In the genomic region with DNA sequence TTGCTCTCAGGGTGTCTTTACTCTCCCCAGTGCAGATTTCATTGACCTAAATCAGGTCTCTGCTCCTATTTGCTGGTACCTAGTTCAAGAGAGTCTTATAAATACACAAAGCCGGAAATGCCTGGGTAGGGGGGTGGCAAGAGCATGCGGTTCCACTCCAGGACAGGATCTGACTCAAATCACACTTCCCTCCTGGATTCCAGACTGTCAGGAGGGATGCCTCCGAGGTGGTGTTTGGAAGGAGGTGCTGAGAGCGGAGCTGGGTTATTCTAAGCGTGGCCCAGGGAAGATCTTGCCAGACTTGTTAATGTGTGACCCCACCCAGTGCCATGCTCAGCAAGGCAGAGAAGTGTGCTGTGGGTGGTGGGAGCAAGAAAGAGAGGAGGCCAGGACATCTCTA, we compare ENCODE assay signal across 11 cellular contexts. TPM values are rescaled to one million over a fixed set of nuclear protein-coding genes. Genes with fewer than 3 reads are reported as not detected.
DNase-seq lines count a peak whose midpoint lies in the region; ATAC-seq and TF ChIP-seq lines count a peak whose summit lies in the region.
"Had no signal": no experiment of that assay in that cellular context is flagged by ENCODE, and none has a peak within 500 bp of the region (broad histone marks: within the 10 kb centered on the region; RNA-seq: fewer than 3 reads in every experiment).

No MANE protein-coding gene starts in this region.

- no peaks in the 10 kb centered on the region for H3K4me1 Mint-ChIP-seq in activated T-cell treated with anti-CD3 and anti-CD28 coated beads, Interleukin-2, amount 50 U/mL, for 72 hours (ENCODE audit: low read depth)
- H3K4me1 Mint-ChIP-seq in effector memory CD8-positive, alpha-beta T cell (ENCODE audit: low read depth in 2 of 2) = peaks cover 2 to 5% of the 10 kb centered on the region in 2 donors

- no peak overlapping the region for H3K4me3 Mint-ChIP-seq in activated T-cell treated with anti-CD3 and anti-CD28 coated beads, Interleukin-2, amount 50 U/mL, for 72 hours
- no peak overlapping the region for H3K4me3 Mint-ChIP-seq in effector memory CD8-positive, alpha-beta T cell

- H3K27ac Mint-ChIP-seq in activated T-cell treated with anti-CD3 and anti-CD28 coated beads, Interleukin-2, amount 50 U/mL, for 72 hours = no peak overlapping the region
- H3K27ac Mint-ChIP-seq in effector memory CD8-positive, alpha-beta T cell = no peak overlapping the region

- no peaks in the 10 kb centered on the region for H3K36me3 Mint-ChIP-seq in activated T-cell treated with anti-CD3 and anti-CD28 coated beads, Interleukin-2, amount 50 U/mL, for 72 hours (ENCODE audit: insufficient read depth in 2 of 2)
- no peaks in the 10 kb centered on the region for H3K36me3 Mint-ChIP-seq in effector memory CD8-positive, alpha-beta T cell (ENCODE audit: insufficient read depth)

- no peaks in the 10 kb centered on the region for H3K9me3 Mint-ChIP-seq in activated T-cell treated with anti-CD3 and anti-CD28 coated beads, Interleukin-2, amount 50 U/mL, for 72 hours
- no peaks in the 10 kb centered on the region for H3K9me3 Mint-ChIP-seq in effector memory CD8-positive, alpha-beta T cell

- DNase-seq in GM03348 (ENCODE audit: low spot score) = peak; percentile 56
- DNase-seq in left cardiac atrium = no peak
- DNase-seq in sciatic nerve (ENCODE audit: low spot score) = no peak
- DNase-seq in stimulated activated naive CD4-positive, alpha-beta T cell treated with Interleukin-2 at 50 U/mL for 16 hours (lab: John Stamatoyannopoulos, UW) = no peak
- no peak for DNase-seq in activated T-cell treated with anti-CD3 and anti-CD28 coated beads, Interleukin-2, amount 50 U/mL, for 72 hours
- no peak for DNase-seq in effector memory CD8-positive, alpha-beta T cell
- DNase-seq: activated naive CD4-positive, alpha-beta T cell treated with Interleukin-2 at 50 U/mL for 16 hours; NCI-H524 had no signal

- ATAC-seq in left cardiac atrium (peak; percentile 87 to 92), sciatic nerve (peak; percentile 13), HG03521 (IDR thresholded peaks at IDR 0.05; ENCODE audit: unreplicated experiment) (no peak)
- no peak for ATAC-seq in activated T-cell treated with anti-CD3 and anti-CD28 coated beads, Interleukin-2, amount 50 U/mL, for 72 hours (replicated peaks in 1 of 2)
- ATAC-seq in effector memory CD8-positive, alpha-beta T cell (replicated peaks) = no peak

- peaks cover 7% of the 10 kb centered on the region for H3K27me3 Mint-ChIP-seq in activated T-cell treated with anti-CD3 and anti-CD28 coated beads, Interleukin-2, amount 50 U/mL, for 72 hours (ENCODE audit: low read depth)
- peaks cover 0 to 22% of the 10 kb centered on the region in 2 donors for H3K27me3 Mint-ChIP-seq in effector memory CD8-positive, alpha-beta T cell

- intact Hi-C loops in left cardiac atrium (cut with DNase I) (loop anchor here in 1 of 2 donors (10.0 kb wide), 1 partner anchor 55 kb away; a partner anchor contains a TSS), sciatic nerve (cut with DNase I) (no loop called here)

TF ChIP-seq in PFSK-1, 5 proteins besides CTCF, POLR2A, EP300 and RAD21:
- peak; percentile 18 for TF ChIP-seq FOXP2 (optimal IDR thresholded peaks at IDR 0.05; ENCODE audit: borderline replicate concordance, extremely low read depth, extremely low read length, insufficient read depth)
- no peak for TF ChIP-seq TAF1 (IDR thresholded peaks at IDR 0.05; ENCODE audit: borderline replicate concordance, insufficient read depth, low read length)
- TF ChIP-seq, protein P1, sequence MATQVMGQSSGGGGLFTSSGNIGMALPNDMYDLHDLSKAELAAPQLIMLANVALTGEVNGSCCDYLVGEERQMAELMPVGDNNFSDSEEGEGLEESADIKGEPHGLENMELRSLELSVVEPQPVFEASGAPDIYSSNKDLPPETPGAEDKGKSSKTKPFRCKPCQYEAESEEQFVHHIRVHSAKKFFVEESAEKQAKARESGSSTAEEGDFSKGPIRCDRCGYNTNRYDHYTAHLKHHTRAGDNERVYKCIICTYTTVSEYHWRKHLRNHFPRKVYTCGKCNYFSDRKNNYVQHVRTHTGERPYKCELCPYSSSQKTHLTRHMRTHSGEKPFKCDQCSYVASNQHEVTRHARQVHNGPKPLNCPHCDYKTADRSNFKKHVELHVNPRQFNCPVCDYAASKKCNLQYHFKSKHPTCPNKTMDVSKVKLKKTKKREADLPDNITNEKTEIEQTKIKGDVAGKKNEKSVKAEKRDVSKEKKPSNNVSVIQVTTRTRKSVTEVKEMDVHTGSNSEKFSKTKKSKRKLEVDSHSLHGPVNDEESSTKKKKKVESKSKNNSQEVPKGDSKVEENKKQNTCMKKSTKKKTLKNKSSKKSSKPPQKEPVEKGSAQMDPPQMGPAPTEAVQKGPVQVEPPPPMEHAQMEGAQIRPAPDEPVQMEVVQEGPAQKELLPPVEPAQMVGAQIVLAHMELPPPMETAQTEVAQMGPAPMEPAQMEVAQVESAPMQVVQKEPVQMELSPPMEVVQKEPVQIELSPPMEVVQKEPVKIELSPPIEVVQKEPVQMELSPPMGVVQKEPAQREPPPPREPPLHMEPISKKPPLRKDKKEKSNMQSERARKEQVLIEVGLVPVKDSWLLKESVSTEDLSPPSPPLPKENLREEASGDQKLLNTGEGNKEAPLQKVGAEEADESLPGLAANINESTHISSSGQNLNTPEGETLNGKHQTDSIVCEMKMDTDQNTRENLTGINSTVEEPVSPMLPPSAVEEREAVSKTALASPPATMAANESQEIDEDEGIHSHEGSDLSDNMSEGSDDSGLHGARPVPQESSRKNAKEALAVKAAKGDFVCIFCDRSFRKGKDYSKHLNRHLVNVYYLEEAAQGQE (IDR thresholded peaks at IDR 0.05; ENCODE audit: insufficient read depth in 1 of 2, low read depth in 2 of 2, low read length in 2 of 2) = no peak

RNA-seq across cellular contexts. Expression of a gene that starts 49.8 kb away (rescaled TPM):
- polyA plus RNA-seq in PFSK-1 (2012; ENCODE audit: insufficient read length, low read depth) = 30.8 TPM
- 10 to 100 TPM; 20.9 to 22.1 TPM for total RNA-seq in left cardiac atrium
- 28.8 TPM for total RNA-seq in sciatic nerve
- total RNA-seq in activated T-cell treated with anti-CD3 and anti-CD28 coated beads, Interleukin-2, amount 50 U/mL, for 72 hours = 1 to 10 TPM; 1.3 to 3.7 TPM
- total RNA-seq: fibroblast of lung had no signal
- polyA plus RNA-seq: fibroblast of lung had no signal

Comparison
In these comparisons a context has a peak if more than half of its experiments do, and no peak if none do; other contexts are left out.
1. ATAC-seq: peak in left cardiac atrium (2 of 2) and sciatic nerve (single experiment); none in activated T-cell treated with anti-CD3 and anti-CD28 coated beads, Interleukin-2, amount 50 U/mL, for 72 hours (0 of 2), HG03521 (single experiment) and effector memory CD8-positive, alpha-beta T cell (single experiment).